26 cellular contexts compared by ENCODE assay signal in genomic region chr1:87428883-87429282, GRCh38.
"Had no signal": no experiment of that assay in that cellular context is flagged by ENCODE, and none has a peak within 500 bp of the region (broad histone marks: within the 10 kb centered on the region; RNA-seq: fewer than 3 reads in every experiment).

No MANE protein-coding gene starts in this region.

- H3K27ac Mint-ChIP-seq: dendritic cell treated with granulocyte-macrophage colony-stimulating factor and Interleukin-4, amounts not matched to agents 40 ng/mL and 50 ng/mL, for 4 days; effector memory CD8-positive, alpha-beta T cell; memory B cell; natural killer cell treated with Interleukin-12 subunit alpha and Interleukin-12 subunit beta and Interleukin-15 and Interleukin-18, amount 100 ng/mL, for 72 hours; stimulated activated memory B cell treated with anti-CD40 and anti-IgM and Interleukin-4, amounts not matched to agents 10 μg/mL and 1 μg/mL and 100 μg/mL, for 72 hours; stimulated activated naive CD8-positive, alpha-beta T cell treated with anti-CD3 and anti-CD28 coated beads, Interleukin-15, Interleukin-2, amounts not matched to agents 100 ng/mL and 50 ng/mL, for 24 hours had no signal

- H3K4me3 Mint-ChIP-seq: dendritic cell treated with granulocyte-macrophage colony-stimulating factor and Interleukin-4, amounts not matched to agents 40 ng/mL and 50 ng/mL, for 4 days; effector memory CD8-positive, alpha-beta T cell; memory B cell; natural killer cell treated with Interleukin-12 subunit alpha and Interleukin-12 subunit beta and Interleukin-15 and Interleukin-18, amount 100 ng/mL, for 72 hours; stimulated activated memory B cell treated with anti-CD40 and anti-IgM and Interleukin-4, amounts not matched to agents 10 μg/mL and 1 μg/mL and 100 μg/mL, for 72 hours; stimulated activated naive CD8-positive, alpha-beta T cell treated with anti-CD3 and anti-CD28 coated beads, Interleukin-15, Interleukin-2, amounts not matched to agents 100 ng/mL and 50 ng/mL, for 24 hours had no signal

- H3K27ac ChIP-seq: epithelial cell of prostate, esophagus squamous epithelium, gastroesophageal sphincter, left ventricle myocardium inferior, lower lobe of right lung, neutrophil, psoas muscle, spleen, tibial artery, upper lobe of left lung, uterus had no signal

- H3K36me3 Mint-ChIP-seq: memory B cell; natural killer cell treated with Interleukin-12 subunit alpha and Interleukin-12 subunit beta and Interleukin-15 and Interleukin-18, amount 100 ng/mL, for 72 hours; stimulated activated memory B cell treated with anti-CD40 and anti-IgM and Interleukin-4, amounts not matched to agents 10 μg/mL and 1 μg/mL and 100 μg/mL, for 72 hours had no signal

- H3K27me3 ChIP-seq: esophagus squamous epithelium, gastroesophageal sphincter, neutrophil, spleen, tibial artery, upper lobe of left lung, uterus had no signal

- H3K4me3 ChIP-seq: esophagus squamous epithelium, gastroesophageal sphincter, left ventricle myocardium inferior, lower lobe of right lung, psoas muscle, spleen, tibial artery, upper lobe of left lung, uterus had no signal

- H3K36me3 ChIP-seq: esophagus squamous epithelium, gastroesophageal sphincter, left ventricle myocardium inferior, lower lobe of right lung, neutrophil, spleen, tibial artery, upper lobe of left lung, uterus had no signal

- H3K4me1 Mint-ChIP-seq: memory B cell; stimulated activated memory B cell treated with anti-CD40 and anti-IgM and Interleukin-4, amounts not matched to agents 10 μg/mL and 1 μg/mL and 100 μg/mL, for 72 hours had no signal

- H3K27me3 Mint-ChIP-seq: dendritic cell treated with granulocyte-macrophage colony-stimulating factor and Interleukin-4, amounts not matched to agents 40 ng/mL and 50 ng/mL, for 4 days; memory B cell; stimulated activated memory B cell treated with anti-CD40 and anti-IgM and Interleukin-4, amounts not matched to agents 10 μg/mL and 1 μg/mL and 100 μg/mL, for 72 hours had no signal

- H3K4me1 ChIP-seq: gastroesophageal sphincter, lower lobe of right lung, psoas muscle, spleen, tibial artery, upper lobe of left lung, uterus had no signal

- FAIRE-seq: kidney had no signal

- DNase-seq: effector memory CD8-positive, alpha-beta T cell; esophagus squamous epithelium; foreskin fibroblast; glutamatergic neuron; kidney; left cardiac atrium; left ventricle myocardium inferior; lower lobe of right lung; midbrain; psoas muscle; spleen; stimulated activated CD4-positive, alpha-beta T cell treated with anti-CD3 and anti-CD28 coated beads, Interleukin-15, amount 100 ng/mL, for 24 hours; stimulated activated CD4-positive, alpha-beta T cell treated with anti-CD3 and anti-CD28 coated beads, Interleukin-1b, Interleukin-23, amount 100 ng/mL, for 48 hours; stimulated activated CD4-positive, alpha-beta T cell treated with anti-CD3 and anti-CD28 coated beads, Interleukin-4, amount 100 ng/mL, for 24 hours; tibial artery; upper lobe of left lung; uterus had no signal

- ATAC-seq: effector memory CD8-positive, alpha-beta T cell; gastroesophageal sphincter; left cardiac atrium; lower lobe of right lung; natural killer cell treated with Interleukin-12 subunit alpha and Interleukin-12 subunit beta and Interleukin-15 and Interleukin-18, amount 100 ng/mL, for 72 hours; psoas muscle; sciatic nerve; stimulated activated memory B cell treated with anti-CD40 and anti-IgM and Interleukin-4, amounts not matched to agents 10 μg/mL and 1 μg/mL and 100 μg/mL, for 72 hours had no signal

- H3K9me3 ChIP-seq: esophagus squamous epithelium, gastroesophageal sphincter, left ventricle myocardium inferior, lower lobe of right lung, neutrophil, psoas muscle, spleen, tibial artery, upper lobe of left lung, uterus had no signal

- H3K9me3 Mint-ChIP-seq: effector memory CD8-positive, alpha-beta T cell; memory B cell; natural killer cell treated with Interleukin-12 subunit alpha and Interleukin-12 subunit beta and Interleukin-15 and Interleukin-18, amount 100 ng/mL, for 72 hours; stimulated activated memory B cell treated with anti-CD40 and anti-IgM and Interleukin-4, amounts not matched to agents 10 μg/mL and 1 μg/mL and 100 μg/mL, for 72 hours; stimulated activated naive CD8-positive, alpha-beta T cell treated with anti-CD3 and anti-CD28 coated beads, Interleukin-15, Interleukin-2, amounts not matched to agents 100 ng/mL and 50 ng/mL, for 24 hours had no signal
